In the genomic region with DNA sequence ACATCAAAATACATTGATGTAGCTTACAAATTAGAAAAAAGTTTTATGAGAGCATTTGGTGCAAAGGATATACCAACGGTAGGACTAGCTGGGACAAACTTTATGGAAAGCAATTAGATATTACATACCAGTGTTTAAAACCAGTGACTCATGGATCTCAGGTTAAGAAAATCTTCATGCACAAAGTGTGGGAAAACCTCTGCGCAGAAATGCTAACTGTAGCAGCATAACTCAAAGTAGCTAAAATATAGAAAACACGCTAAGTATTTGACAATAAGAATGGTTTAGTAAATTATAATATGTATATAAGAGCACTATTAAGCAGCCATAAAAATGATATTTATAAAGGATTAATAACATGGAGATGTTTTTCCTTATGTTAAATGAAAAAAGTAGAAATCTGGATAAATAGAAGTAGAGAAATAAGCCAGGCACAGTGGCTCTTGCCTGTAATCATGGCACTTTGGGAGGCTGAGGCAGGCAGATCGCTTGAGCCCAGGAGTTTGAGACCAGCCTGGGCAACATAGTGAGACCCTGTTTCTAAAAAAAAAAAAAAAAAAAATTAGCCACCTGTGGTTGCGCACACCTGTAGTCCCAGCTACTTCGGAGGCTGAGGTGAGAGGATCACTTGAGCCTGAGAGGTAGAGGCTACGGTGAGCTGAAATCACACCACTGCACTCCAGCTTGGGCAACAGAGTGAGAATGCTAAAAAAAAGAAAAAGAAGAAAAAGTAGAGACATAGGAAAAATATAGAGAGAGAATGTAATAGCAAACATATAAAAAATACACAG, we compare ENCODE assay signal across 2 cellular contexts.
A peak's percentile ranks its signal among the peaks of the same experiment; 100 is the strongest.
TF ChIP-seq lines count a peak whose summit lies in the region.

No MANE protein-coding gene starts in this region.

TF ChIP-seq in HEK293, 187 proteins besides CTCF, POLR2A, EP300 and RAD21 (continued from another document):
- TF ChIP-seq, protein P1, sequence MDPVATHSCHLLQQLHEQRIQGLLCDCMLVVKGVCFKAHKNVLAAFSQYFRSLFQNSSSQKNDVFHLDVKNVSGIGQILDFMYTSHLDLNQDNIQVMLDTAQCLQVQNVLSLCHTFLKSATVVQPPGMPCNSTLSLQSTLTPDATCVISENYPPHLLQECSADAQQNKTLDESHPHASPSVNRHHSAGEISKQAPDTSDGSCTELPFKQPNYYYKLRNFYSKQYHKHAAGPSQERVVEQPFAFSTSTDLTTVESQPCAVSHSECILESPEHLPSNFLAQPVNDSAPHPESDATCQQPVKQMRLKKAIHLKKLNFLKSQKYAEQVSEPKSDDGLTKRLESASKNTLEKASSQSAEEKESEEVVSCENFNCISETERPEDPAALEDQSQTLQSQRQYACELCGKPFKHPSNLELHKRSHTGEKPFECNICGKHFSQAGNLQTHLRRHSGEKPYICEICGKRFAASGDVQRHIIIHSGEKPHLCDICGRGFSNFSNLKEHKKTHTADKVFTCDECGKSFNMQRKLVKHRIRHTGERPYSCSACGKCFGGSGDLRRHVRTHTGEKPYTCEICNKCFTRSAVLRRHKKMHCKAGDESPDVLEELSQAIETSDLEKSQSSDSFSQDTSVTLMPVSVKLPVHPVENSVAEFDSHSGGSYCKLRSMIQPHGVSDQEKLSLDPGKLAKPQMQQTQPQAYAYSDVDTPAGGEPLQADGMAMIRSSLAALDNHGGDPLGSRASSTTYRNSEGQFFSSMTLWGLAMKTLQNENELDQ (tag by site-specific recombination; IDR thresholded peaks at IDR 0.05; ENCODE audit: low read depth), result no peak
- TF ChIP-seq ZBTB1 (tag by site-specific recombination; IDR thresholded peaks at IDR 0.05), result no peak
- no peak for TF ChIP-seq ZFP37 (tag by site-specific recombination; IDR thresholded peaks at IDR 0.05)
- TF ChIP-seq ZNF140 (tag by site-specific recombination; IDR thresholded peaks at IDR 0.05), result no peak
- TF ChIP-seq WT1 (tag by site-specific recombination; IDR thresholded peaks at IDR 0.05), result no peak
- no peak for TF ChIP-seq KLF10 (tag by site-specific recombination; IDR thresholded peaks at IDR 0.05)
- no peak for TF ChIP-seq MEIS1 (CRISPR knock-in tag; IDR thresholded peaks at IDR 0.05; ENCODE audit: borderline replicate concordance)
- no peak for TF ChIP-seq ZSCAN23 (tag by site-specific recombination; IDR thresholded peaks at IDR 0.05)
- TF ChIP-seq SETDB1 (IDR thresholded peaks at IDR 0.05; ENCODE audit: insufficient read length, low read length), result peak; percentile 67
- TF ChIP-seq ZNF426 (tag by site-specific recombination; IDR thresholded peaks at IDR 0.05), result no peak
- TF ChIP-seq ZNF48 (tag by site-specific recombination; IDR thresholded peaks at IDR 0.05), result no peak
- no peak for TF ChIP-seq ZNF658 (tag by site-specific recombination; IDR thresholded peaks at IDR 0.05)
- peak; percentile 63 for TF ChIP-seq SCRT2 (tag by site-specific recombination; IDR thresholded peaks at IDR 0.05)
- TF ChIP-seq ZNF146 (tag by site-specific recombination; IDR thresholded peaks at IDR 0.05), result no peak
- TF ChIP-seq, protein P2, sequence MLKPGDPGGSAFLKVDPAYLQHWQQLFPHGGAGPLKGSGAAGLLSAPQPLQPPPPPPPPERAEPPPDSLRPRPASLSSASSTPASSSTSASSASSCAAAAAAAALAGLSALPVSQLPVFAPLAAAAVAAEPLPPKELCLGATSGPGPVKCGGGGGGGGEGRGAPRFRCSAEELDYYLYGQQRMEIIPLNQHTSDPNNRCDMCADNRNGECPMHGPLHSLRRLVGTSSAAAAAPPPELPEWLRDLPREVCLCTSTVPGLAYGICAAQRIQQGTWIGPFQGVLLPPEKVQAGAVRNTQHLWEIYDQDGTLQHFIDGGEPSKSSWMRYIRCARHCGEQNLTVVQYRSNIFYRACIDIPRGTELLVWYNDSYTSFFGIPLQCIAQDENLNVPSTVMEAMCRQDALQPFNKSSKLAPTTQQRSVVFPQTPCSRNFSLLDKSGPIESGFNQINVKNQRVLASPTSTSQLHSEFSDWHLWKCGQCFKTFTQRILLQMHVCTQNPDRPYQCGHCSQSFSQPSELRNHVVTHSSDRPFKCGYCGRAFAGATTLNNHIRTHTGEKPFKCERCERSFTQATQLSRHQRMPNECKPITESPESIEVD (tag by site-specific recombination; IDR thresholded peaks at IDR 0.05), result no peak
- TF ChIP-seq ZNF501 (tag by site-specific recombination; IDR thresholded peaks at IDR 0.05), result no peak
- peak; percentile 77 for TF ChIP-seq SCRT1 (tag by site-specific recombination; IDR thresholded peaks at IDR 0.05; ENCODE audit: borderline replicate concordance)
- TF ChIP-seq ZNF768 (tag by site-specific recombination; IDR thresholded peaks at IDR 0.05), result no peak
- no peak for TF ChIP-seq ZNF19 (tag by site-specific recombination; IDR thresholded peaks at IDR 0.05; ENCODE audit: low read depth)
TF ChIP-seq in HEK293: peak in this region for 3.

TF ChIP-seq in K562, 482 proteins besides CTCF, POLR2A, EP300 and RAD21 (continued from another document):
- TF ChIP-seq TAF7 (tag; IDR thresholded peaks at IDR 0.05) (no peak), LCOR (CRISPR knock-in tag; IDR thresholded peaks at IDR 0.05) (no peak), ZNF75A (CRISPR knock-in tag; IDR thresholded peaks at IDR 0.05) (peak; percentile 95), ZNF121 (CRISPR knock-in tag; conservative IDR thresholded peaks at IDR 0.05) (peak; percentile 58; the same call in 1 of the 2 replicates), ZNF408 (CRISPR knock-in tag; IDR thresholded peaks at IDR 0.05; ENCODE audit: low read depth) (no peak), SP2 (IDR thresholded peaks at IDR 0.05; ENCODE audit: extremely low read depth, low read depth, low read length, poor library complexity, severe bottlenecking) (no peak), MCM3 (IDR thresholded peaks at IDR 0.05) (no peak)
- TF ChIP-seq, protein P3, sequence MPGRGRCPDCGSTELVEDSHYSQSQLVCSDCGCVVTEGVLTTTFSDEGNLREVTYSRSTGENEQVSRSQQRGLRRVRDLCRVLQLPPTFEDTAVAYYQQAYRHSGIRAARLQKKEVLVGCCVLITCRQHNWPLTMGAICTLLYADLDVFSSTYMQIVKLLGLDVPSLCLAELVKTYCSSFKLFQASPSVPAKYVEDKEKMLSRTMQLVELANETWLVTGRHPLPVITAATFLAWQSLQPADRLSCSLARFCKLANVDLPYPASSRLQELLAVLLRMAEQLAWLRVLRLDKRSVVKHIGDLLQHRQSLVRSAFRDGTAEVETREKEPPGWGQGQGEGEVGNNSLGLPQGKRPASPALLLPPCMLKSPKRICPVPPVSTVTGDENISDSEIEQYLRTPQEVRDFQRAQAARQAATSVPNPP (IDR thresholded peaks at IDR 0.05; ENCODE audit: borderline replicate concordance, insufficient read depth, insufficient read length), result no peak
- TF ChIP-seq, protein P4, sequence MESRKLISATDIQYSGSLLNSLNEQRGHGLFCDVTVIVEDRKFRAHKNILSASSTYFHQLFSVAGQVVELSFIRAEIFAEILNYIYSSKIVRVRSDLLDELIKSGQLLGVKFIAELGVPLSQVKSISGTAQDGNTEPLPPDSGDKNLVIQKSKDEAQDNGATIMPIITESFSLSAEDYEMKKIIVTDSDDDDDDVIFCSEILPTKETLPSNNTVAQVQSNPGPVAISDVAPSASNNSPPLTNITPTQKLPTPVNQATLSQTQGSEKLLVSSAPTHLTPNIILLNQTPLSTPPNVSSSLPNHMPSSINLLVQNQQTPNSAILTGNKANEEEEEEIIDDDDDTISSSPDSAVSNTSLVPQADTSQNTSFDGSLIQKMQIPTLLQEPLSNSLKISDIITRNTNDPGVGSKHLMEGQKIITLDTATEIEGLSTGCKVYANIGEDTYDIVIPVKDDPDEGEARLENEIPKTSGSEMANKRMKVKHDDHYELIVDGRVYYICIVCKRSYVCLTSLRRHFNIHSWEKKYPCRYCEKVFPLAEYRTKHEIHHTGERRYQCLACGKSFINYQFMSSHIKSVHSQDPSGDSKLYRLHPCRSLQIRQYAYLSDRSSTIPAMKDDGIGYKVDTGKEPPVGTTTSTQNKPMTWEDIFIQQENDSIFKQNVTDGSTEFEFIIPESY (CRISPR knock-in tag; IDR thresholded peaks at IDR 0.05), result 0 out of 2 replicates have a peak, but pooled peaks have one; percentile 27
